ENCODE assay signal across 38 cellular contexts in genomic region chr15:60631620-60632019, GRCh38.
"Had no signal": no experiment of that assay in that cellular context is flagged by ENCODE, and none has a peak within 500 bp of the region (broad histone marks: within the 10 kb centered on the region; RNA-seq: fewer than 3 reads in every experiment).

No MANE protein-coding gene starts in this region.

- H3K27me3 ChIP-seq: adrenal gland, ascending aorta, body of pancreas, brain microvascular endothelial cell, breast epithelium, cardiac muscle cell had no signal

- H3K27ac ChIP-seq: adrenal gland, ascending aorta, body of pancreas, brain microvascular endothelial cell, breast epithelium, cardiac muscle cell had no signal

- DNase-seq: activated effector memory CD4-positive, alpha-beta T cell treated with anti-CD3 and anti-CD28 coated beads, Interleukin-2, amount 50 U/mL, for 16 hours; activated effector memory CD4-positive, alpha-beta T cell treated with Interleukin-2 at 50 U/mL for 16 hours; activated gamma-delta T cell; activated gamma-delta T cell treated with Interleukin-2 at 50 U/mL for 16 hours; activated naive CD4-positive, alpha-beta T cell; activated naive CD4-positive, alpha-beta T cell treated with anti-CD3 and anti-CD28 coated beads for 36 hours; activated naive CD4-positive, alpha-beta T cell treated with anti-CD3 and anti-CD28 coated beads, Interleukin-2, amount 10 ng/mL, durations not matched to agents 7 days and 5 days; activated naive CD4-positive, alpha-beta T cell treated with anti-CD3 and anti-CD28 coated beads, Interleukin-2, amount 50 U/mL, for 16 hours; activated naive CD4-positive, alpha-beta T cell treated with Interleukin-2 at 50 U/mL for 16 hours; activated naive CD8-positive, alpha-beta T cell treated with anti-CD3 and anti-CD28 coated beads for 36 hours; activated naive CD8-positive, alpha-beta T cell treated with anti-CD3 and anti-CD28 coated beads, Interleukin-2, amount 10 ng/mL, durations not matched to agents 7 days and 5 days; activated naive CD8-positive, alpha-beta T cell treated with anti-CD3 and anti-CD28 coated beads, Interleukin-2, amount 50 U/mL, for 24 hours; activated T-cell treated with anti-CD3 and anti-CD28 coated beads, Interleukin-2, amount 50 U/mL, for 1 hour; activated T-cell treated with anti-CD3 and anti-CD28 coated beads, Interleukin-2, amount 50 U/mL, for 24 hours; activated T-cell treated with anti-CD3 and anti-CD28 coated beads, Interleukin-2, amount 50 U/mL, for 4 hours; activated T-cell treated with anti-CD3 and anti-CD28 coated beads, Interleukin-2, amount 50 U/mL, for 48 hours; activated T-cell treated with anti-CD3 and anti-CD28 coated beads, Interleukin-2, amount 50 U/mL, for 72 hours; amniotic stem cell; amygdala; anterior cingulate cortex; aorta; body of pancreas; brain microvascular endothelial cell; caudate nucleus; central memory CD4-positive, alpha-beta T cell; cerebellar nuclear complex had no signal

- H3K27ac Mint-ChIP-seq: activated naive CD4-positive, alpha-beta T cell treated with anti-CD3 and anti-CD28 coated beads for 36 hours; activated naive CD4-positive, alpha-beta T cell treated with anti-CD3 and anti-CD28 coated beads, Interleukin-2, amount 10 ng/mL, durations not matched to agents 7 days and 5 days; activated naive CD4-positive, alpha-beta T cell treated with anti-CD3 and anti-CD28 coated beads, Interleukin-2, amount 50 U/mL, for 24 hours; activated naive CD8-positive, alpha-beta T cell; activated naive CD8-positive, alpha-beta T cell treated with anti-CD3 and anti-CD28 coated beads for 36 hours; activated naive CD8-positive, alpha-beta T cell treated with anti-CD3 and anti-CD28 coated beads, Interleukin-2, amount 10 ng/mL, durations not matched to agents 7 days and 5 days; activated naive CD8-positive, alpha-beta T cell treated with anti-CD3 and anti-CD28 coated beads, Interleukin-2, amount 50 U/mL, for 24 hours; activated T-cell treated with anti-CD3 and anti-CD28 coated beads, Interleukin-2, amount 50 U/mL, for 24 hours; activated T-cell treated with anti-CD3 and anti-CD28 coated beads, Interleukin-2, amount 50 U/mL, for 72 hours; activated T-helper 1 cell treated with anti-CD3 and anti-CD28 coated beads, Interleukin-12 subunit alpha, Interleukin-12 subunit beta, Interleukin-2, Interleukin-4 antibody, amounts not matched to agents 30 ng/mL and 10 ng/mL and 1 ng/mL, durations not matched to agents 14 hours and 24 hours and 36 hours; activated T-helper 17 cell treated with anti-CD3 and anti-CD28 coated beads, Interleukin-2, amount 50 U/mL, for 72 hours; activated T-helper 2 cell treated with anti-CD3 and anti-CD28 coated beads, Interferon-gamma antibody, Interleukin-2, Interleukin-4, amounts not matched to agents 10 μg/mL and 5 μg/mL and 100 μg/mL, durations not matched to agents 14 hours and 24 hours and 36 hours; brain had no signal

- H3K27me3 Mint-ChIP-seq: activated naive CD4-positive, alpha-beta T cell treated with anti-CD3 and anti-CD28 coated beads, Interleukin-2, amount 50 U/mL, for 24 hours; activated naive CD8-positive, alpha-beta T cell; activated naive CD8-positive, alpha-beta T cell treated with anti-CD3 and anti-CD28 coated beads for 36 hours; activated T-cell treated with anti-CD3 and anti-CD28 coated beads, Interleukin-2, amount 50 U/mL, for 24 hours; activated T-helper 17 cell treated with anti-CD3 and anti-CD28 coated beads, Interleukin-2, amount 50 U/mL, for 72 hours; central memory CD8-positive, alpha-beta T cell had no signal

- H3K36me3 ChIP-seq: adrenal gland, ascending aorta, brain microvascular endothelial cell, breast epithelium, cardiac muscle cell had no signal

- H3K4me3 Mint-ChIP-seq: activated naive CD4-positive, alpha-beta T cell treated with anti-CD3 and anti-CD28 coated beads for 36 hours; activated naive CD4-positive, alpha-beta T cell treated with anti-CD3 and anti-CD28 coated beads, Interleukin-2, amount 10 ng/mL, durations not matched to agents 7 days and 5 days; activated naive CD4-positive, alpha-beta T cell treated with anti-CD3 and anti-CD28 coated beads, Interleukin-2, amount 50 U/mL, for 24 hours; activated naive CD8-positive, alpha-beta T cell; activated naive CD8-positive, alpha-beta T cell treated with anti-CD3 and anti-CD28 coated beads for 36 hours; activated naive CD8-positive, alpha-beta T cell treated with anti-CD3 and anti-CD28 coated beads, Interleukin-2, amount 10 ng/mL, durations not matched to agents 7 days and 5 days; activated naive CD8-positive, alpha-beta T cell treated with anti-CD3 and anti-CD28 coated beads, Interleukin-2, amount 50 U/mL, for 24 hours; activated T-cell treated with anti-CD3 and anti-CD28 coated beads, Interleukin-2, amount 50 U/mL, for 24 hours; activated T-cell treated with anti-CD3 and anti-CD28 coated beads, Interleukin-2, amount 50 U/mL, for 4 hours; activated T-cell treated with anti-CD3 and anti-CD28 coated beads, Interleukin-2, amount 50 U/mL, for 72 hours; activated T-helper 1 cell treated with anti-CD3 and anti-CD28 coated beads, Interleukin-12 subunit alpha, Interleukin-12 subunit beta, Interleukin-2, Interleukin-4 antibody, amounts not matched to agents 30 ng/mL and 10 ng/mL and 1 ng/mL, durations not matched to agents 14 hours and 24 hours and 36 hours; activated T-helper 17 cell treated with anti-CD3 and anti-CD28 coated beads, Interleukin-2, amount 50 U/mL, for 72 hours; brain; central memory CD8-positive, alpha-beta T cell had no signal

- H3K9me3 ChIP-seq: adrenal gland, ascending aorta, body of pancreas, breast epithelium had no signal

- H3K4me3 ChIP-seq: adrenal gland, ascending aorta, body of pancreas, breast epithelium, cardiac muscle cell had no signal

- ATAC-seq: activated naive CD4-positive, alpha-beta T cell treated with anti-CD3 and anti-CD28 coated beads, Interleukin-2, amount 50 U/mL, for 72 hours; activated naive CD8-positive, alpha-beta T cell treated with anti-CD3 and anti-CD28 coated beads, Interleukin-2, amount 50 U/mL, for 24 hours; activated T-cell treated with anti-CD3 and anti-CD28 coated beads, Interleukin-2, amount 50 U/mL, for 4 hours; activated T-cell treated with anti-CD3 and anti-CD28 coated beads, Interleukin-2, amount 50 U/mL, for 72 hours; activated T-helper 17 cell treated with anti-CD3 and anti-CD28 coated beads, Interleukin-2, amount 50 U/mL, for 72 hours; body of pancreas had no signal

- H3K9me3 Mint-ChIP-seq: activated naive CD4-positive, alpha-beta T cell treated with anti-CD3 and anti-CD28 coated beads for 36 hours; activated naive CD4-positive, alpha-beta T cell treated with anti-CD3 and anti-CD28 coated beads, Interleukin-2, amount 10 ng/mL, durations not matched to agents 7 days and 5 days; activated naive CD4-positive, alpha-beta T cell treated with anti-CD3 and anti-CD28 coated beads, Interleukin-2, amount 50 U/mL, for 24 hours; activated naive CD8-positive, alpha-beta T cell treated with anti-CD3 and anti-CD28 coated beads for 36 hours; activated naive CD8-positive, alpha-beta T cell treated with anti-CD3 and anti-CD28 coated beads, Interleukin-2, amount 10 ng/mL, durations not matched to agents 7 days and 5 days; activated naive CD8-positive, alpha-beta T cell treated with anti-CD3 and anti-CD28 coated beads, Interleukin-2, amount 50 U/mL, for 24 hours; activated T-cell treated with anti-CD3 and anti-CD28 coated beads, Interleukin-2, amount 50 U/mL, for 24 hours; activated T-cell treated with anti-CD3 and anti-CD28 coated beads, Interleukin-2, amount 50 U/mL, for 4 hours; activated T-helper 1 cell treated with anti-CD3 and anti-CD28 coated beads, Interleukin-12 subunit alpha, Interleukin-12 subunit beta, Interleukin-2, Interleukin-4 antibody, amounts not matched to agents 30 ng/mL and 10 ng/mL and 1 ng/mL, durations not matched to agents 14 hours and 24 hours and 36 hours; activated T-helper 17 cell treated with anti-CD3 and anti-CD28 coated beads, Interleukin-2, amount 50 U/mL, for 72 hours; activated T-helper 2 cell treated with anti-CD3 and anti-CD28 coated beads, Interferon-gamma antibody, Interleukin-2, Interleukin-4, amounts not matched to agents 10 μg/mL and 5 μg/mL and 100 μg/mL, durations not matched to agents 14 hours and 24 hours and 36 hours; brain; central memory CD8-positive, alpha-beta T cell had no signal

- H3K36me3 Mint-ChIP-seq: activated naive CD4-positive, alpha-beta T cell treated with anti-CD3 and anti-CD28 coated beads, Interleukin-2, amount 10 ng/mL, durations not matched to agents 7 days and 5 days; activated naive CD8-positive, alpha-beta T cell; activated naive CD8-positive, alpha-beta T cell treated with anti-CD3 and anti-CD28 coated beads for 36 hours; activated naive CD8-positive, alpha-beta T cell treated with anti-CD3 and anti-CD28 coated beads, Interleukin-2, amount 10 ng/mL, durations not matched to agents 7 days and 5 days; brain had no signal

- H3K4me1 ChIP-seq: adrenal gland, ascending aorta, body of pancreas, breast epithelium had no signal
